8 cellular contexts compared by ENCODE assay signal in genomic region chr2:61470965-61471904, GRCh38. TPM values are rescaled to one million over a fixed set of nuclear protein-coding genes. Genes with fewer than 3 reads are reported as not detected.
DNase-seq lines count a peak whose midpoint lies in the region; ATAC-seq and TF ChIP-seq lines count a peak whose summit lies in the region.

A gene with protein sequence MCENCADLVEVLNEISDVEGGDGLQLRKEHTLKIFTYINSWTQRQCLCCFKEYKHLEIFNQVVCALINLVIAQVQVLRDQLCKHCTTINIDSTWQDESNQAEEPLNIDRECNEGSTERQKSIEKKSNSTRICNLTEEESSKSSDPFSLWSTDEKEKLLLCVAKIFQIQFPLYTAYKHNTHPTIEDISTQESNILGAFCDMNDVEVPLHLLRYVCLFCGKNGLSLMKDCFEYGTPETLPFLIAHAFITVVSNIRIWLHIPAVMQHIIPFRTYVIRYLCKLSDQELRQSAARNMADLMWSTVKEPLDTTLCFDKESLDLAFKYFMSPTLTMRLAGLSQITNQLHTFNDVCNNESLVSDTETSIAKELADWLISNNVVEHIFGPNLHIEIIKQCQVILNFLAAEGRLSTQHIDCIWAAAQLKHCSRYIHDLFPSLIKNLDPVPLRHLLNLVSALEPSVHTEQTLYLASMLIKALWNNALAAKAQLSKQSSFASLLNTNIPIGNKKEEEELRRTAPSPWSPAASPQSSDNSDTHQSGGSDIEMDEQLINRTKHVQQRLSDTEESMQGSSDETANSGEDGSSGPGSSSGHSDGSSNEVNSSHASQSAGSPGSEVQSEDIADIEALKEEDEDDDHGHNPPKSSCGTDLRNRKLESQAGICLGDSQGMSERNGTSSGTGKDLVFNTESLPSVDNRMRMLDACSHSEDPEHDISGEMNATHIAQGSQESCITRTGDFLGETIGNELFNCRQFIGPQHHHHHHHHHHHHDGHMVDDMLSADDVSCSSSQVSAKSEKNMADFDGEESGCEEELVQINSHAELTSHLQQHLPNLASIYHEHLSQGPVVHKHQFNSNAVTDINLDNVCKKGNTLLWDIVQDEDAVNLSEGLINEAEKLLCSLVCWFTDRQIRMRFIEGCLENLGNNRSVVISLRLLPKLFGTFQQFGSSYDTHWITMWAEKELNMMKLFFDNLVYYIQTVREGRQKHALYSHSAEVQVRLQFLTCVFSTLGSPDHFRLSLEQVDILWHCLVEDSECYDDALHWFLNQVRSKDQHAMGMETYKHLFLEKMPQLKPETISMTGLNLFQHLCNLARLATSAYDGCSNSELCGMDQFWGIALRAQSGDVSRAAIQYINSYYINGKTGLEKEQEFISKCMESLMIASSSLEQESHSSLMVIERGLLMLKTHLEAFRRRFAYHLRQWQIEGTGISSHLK (N-terminal part only) (minus strand): TSS chr2:61471087. CDS start chr2:61470692, 395 bp downstream.

- peaks cover 14% of the 10 kb centered on the region; the same call in 1 of the 2 replicates for H3K36me3 ChIP-seq in PC-9 (ENCODE audit: low read depth)

- CTCF ChIA-PET in PC-9 (lab: Charles Lee), result no interaction called here

- H2AFZ ChIP-seq in PC-9, result peak within 1 kb of the TSS; percentile 94

- peaks cover 56% of the 10 kb centered on the region for H3K79me2 ChIP-seq in PC-9 (ENCODE audit: low read depth)

- peak within 1 kb of the TSS; percentile 89 for H3K4me3 ChIP-seq in Jurkat, Clone E6-1 (ENCODE audit: low read length)
- peak within 1 kb of the TSS; percentile 79 for H3K4me3 ChIP-seq in PC-9
- peak within 1 kb of the TSS; percentile 97 for H3K4me3 ChIP-seq in epithelial cell of proximal tubule (ENCODE audit: low read depth, low read length)

- H3K9me3 ChIP-seq in PC-9 (ENCODE audit: insufficient read depth, low read depth), result no peaks in the 10 kb centered on the region

- H3F3A ChIP-seq in PC-9 (ENCODE audit: insufficient read depth, low read depth), result peaks cover 38% of the 10 kb centered on the region; the same call in 1 of the 2 replicates

- ATAC-seq in GM21529 (IDR thresholded peaks at IDR 0.05; ENCODE audit: unreplicated experiment), result peak; percentile 74

- POLR2A ChIA-PET in PC-9 (lab: Charles Lee; ENCODE audit: unreplicated experiment), result no interaction called here

- H3K9me2 ChIP-seq in PC-9 (ENCODE audit: insufficient read depth), result no peaks in the 10 kb centered on the region

- BruUV-seq in PC-9 (replicated peaks; lab: Mats Ljungman, UMichigan), result TSS peak; percentile 64

- TF ChIP-seq CTCF in PC-9 (conservative IDR thresholded peaks at IDR 0.05), result no peak
- no peak for TF ChIP-seq CTCF in epithelial cell of proximal tubule (conservative IDR thresholded peaks at IDR 0.05; ENCODE audit: low read depth, low read length)

- peak; percentile 97 for DNase-seq in DMS 273 (lab: John Stamatoyannopoulos, UW; ENCODE audit: unreplicated experiment)
- peak; percentile 86 for DNase-seq in Jurkat, Clone E6-1 (ENCODE audit: low read depth, low spot score)
- peak; percentile 81 to 90 for DNase-seq in PC-9
- DNase-seq in activated T-cell treated with anti-CD3 and anti-CD28 coated beads, Interleukin-2, amount 50 U/mL, for 1 hour, result peak; percentile 88
- DNase-seq in epithelial cell of proximal tubule (ENCODE audit: low read depth), result peak; percentile 38
- DNase-seq in mucosa of gallbladder (ENCODE audit: low spot score), result peak; percentile 94
- peak; percentile 92 for DNase-seq in stimulated activated CD8-positive, alpha-beta memory T cell treated with anti-CD3 and anti-CD28 coated beads, Interleukin-4, amount 100 ng/mL, for 24 hours (ENCODE audit: low read depth)

- peak within 1 kb of the TSS; percentile 92 for H3K4me2 ChIP-seq in PC-9

- peaks cover 29% of the 10 kb centered on the region for H4K20me1 ChIP-seq in PC-9 (ENCODE audit: insufficient read depth)

- intact Hi-C loops in PC-9 (cut with micrococcal nuclease; ENCODE audit: unreplicated experiment), result no loop called here

- peak within 1 kb of the TSS; percentile 80 for H3K27ac ChIP-seq in PC-9

- H3K27me3 ChIP-seq in PC-9 (ENCODE audit: insufficient read depth, low read depth), result no peaks in the 10 kb centered on the region

- H3K4me1 ChIP-seq in PC-9 (replicated peaks; ENCODE audit: insufficient read depth), result peaks cover 18% of the 10 kb centered on the region

RNA-seq across cellular contexts. Expression of the gene that starts here (rescaled TPM):
- 43.9 TPM for polyA plus RNA-seq in Jurkat, Clone E6-1 (2012; ENCODE audit: insufficient read depth, insufficient read length)
- total RNA-seq in PC-9 (2021) (85.4 and 120 TPM in 2 replicates), epithelial cell of proximal tubule (42.0 and 54.1 TPM in 2 replicates), mucosa of gallbladder (88.2 TPM)

Comparison
In these comparisons a context has a peak if more than half of its experiments do, and no peak if none do; other contexts are left out.
1. Peak in every context shown above with its lines: DNase-seq, ATAC-seq, H3K4me3 ChIP-seq and H3K27ac ChIP-seq.
2. DNase-seq: peak in every context shown above with its lines; median percentile 97 in DMS 273; 94 in mucosa of gallbladder; 92 in stimulated activated CD8-positive, alpha-beta memory T cell treated with anti-CD3 and anti-CD28 coated beads, Interleukin-4, amount 100 ng/mL, for 24 hours; 88 in activated T-cell treated with anti-CD3 and anti-CD28 coated beads, Interleukin-2, amount 50 U/mL, for 1 hour; 86 in Jurkat, Clone E6-1; 86 in PC-9; 38 in epithelial cell of proximal tubule.